12 cellular contexts compared by ENCODE assay signal in genomic region chr3:111246967-111247760, GRCh38.
DNase-seq lines count a peak whose midpoint lies in the region; ATAC-seq and TF ChIP-seq lines count a peak whose summit lies in the region.
"Had no signal": no experiment of that assay in that cellular context is flagged by ENCODE, and none has a peak within 500 bp of the region (broad histone marks: within the 10 kb centered on the region; RNA-seq: fewer than 3 reads in every experiment).

No MANE protein-coding gene starts in this region.

- TF ChIP-seq EP300 in esophagus muscularis mucosa (IDR thresholded peaks at IDR 0.05): no peak

- 85% methylated on average over 7 of the region's 7 CpGs for WGBS in esophagus muscularis mucosa

- intact Hi-C loops in head of caudate nucleus (cut with DNase I) (no loop called here), esophagus muscularis mucosa (cut with DNase I) (no loop called here)

- DNase-seq in AG04449 (ENCODE audit: low read depth, low spot score): peak; percentile 83
- peak; percentile 65 for DNase-seq in HS-5 (ENCODE audit: low read depth)
- DNase-seq in brain pericyte (ENCODE audit: low read depth, low spot score): peak; percentile 85
- no peak for DNase-seq in left lobe of liver (ENCODE audit: low spot score)
- no peak for DNase-seq in activated CD8-positive, alpha-beta memory T cell treated with anti-CD3 and anti-CD28 coated beads for 24 hours
- DNase-seq in head of caudate nucleus: no peak
- no peak for DNase-seq in esophagus muscularis mucosa (ENCODE audit: extremely low spot score)
- DNase-seq: CD4-positive, CD25-positive, alpha-beta regulatory T cell; NCI-H1694 treated with DMSO at 0.1 percent for 48 hours; sigmoid colon had no signal

- H3K4me3 ChIP-seq in AG04449 (ENCODE audit: low read depth, low read length) (no peak overlapping the region), esophagus muscularis mucosa (no peak overlapping the region)
- H3K4me3 ChIP-seq: sigmoid colon had no signal

- peak; percentile 59 for ATAC-seq in left lobe of liver
- no peak for ATAC-seq in GM19351 (IDR thresholded peaks at IDR 0.05; ENCODE audit: unreplicated experiment)

- no peak for TF ChIP-seq POLR2A in esophagus muscularis mucosa (IDR thresholded peaks at IDR 0.05; ENCODE audit: low read depth)

- TF ChIP-seq CTCF in AG04449 (IDR thresholded peaks at IDR 0.05; ENCODE audit: insufficient read depth, low read length, missing control alignments) (no peak), esophagus muscularis mucosa (IDR thresholded peaks at IDR 0.05) (no peak)

- no peaks in the 10 kb centered on the region for H3K36me3 ChIP-seq in esophagus muscularis mucosa
- H3K36me3 ChIP-seq: sigmoid colon had no signal

- POLR2A ChIA-PET in AG04449 (lab: Yijun Ruan, JAX): no interaction called here

- no peaks in the 10 kb centered on the region for H3K27me3 ChIP-seq in esophagus muscularis mucosa
- H3K27me3 ChIP-seq: sigmoid colon had no signal

- peaks cover 0 to 11% (median under 1%) of the 10 kb centered on the region in 4 donors for H3K9me3 ChIP-seq in esophagus muscularis mucosa

- no peaks in the 10 kb centered on the region for H3K4me1 ChIP-seq in esophagus muscularis mucosa
- H3K4me1 ChIP-seq: sigmoid colon had no signal

- CTCF ChIA-PET in AG04449 (lab: Yijun Ruan, JAX): interaction anchor here (1.0 kb wide), 1 partner anchor 20 kb away, joined by 3 read pairs; no protein-coding TSS in a partner anchor

- H3K27ac ChIP-seq in esophagus muscularis mucosa (replicated peaks in 1 of 4): no peak overlapping the region
- H3K27ac ChIP-seq: HL-60, sigmoid colon had no signal

Comparison
In these comparisons a context has a peak if more than half of its experiments do, and no peak if none do; other contexts are left out.
1. DNase-seq: peak in AG04449 (single experiment), HS-5 (single experiment) and brain pericyte (single experiment); none in left lobe of liver (single experiment), activated CD8-positive, alpha-beta memory T cell treated with anti-CD3 and anti-CD28 coated beads for 24 hours (single experiment), head of caudate nucleus (0 of 42) and esophagus muscularis mucosa (single experiment).